Comparison of ENCODE assay signal across 22 cellular contexts in the genomic region with DNA sequence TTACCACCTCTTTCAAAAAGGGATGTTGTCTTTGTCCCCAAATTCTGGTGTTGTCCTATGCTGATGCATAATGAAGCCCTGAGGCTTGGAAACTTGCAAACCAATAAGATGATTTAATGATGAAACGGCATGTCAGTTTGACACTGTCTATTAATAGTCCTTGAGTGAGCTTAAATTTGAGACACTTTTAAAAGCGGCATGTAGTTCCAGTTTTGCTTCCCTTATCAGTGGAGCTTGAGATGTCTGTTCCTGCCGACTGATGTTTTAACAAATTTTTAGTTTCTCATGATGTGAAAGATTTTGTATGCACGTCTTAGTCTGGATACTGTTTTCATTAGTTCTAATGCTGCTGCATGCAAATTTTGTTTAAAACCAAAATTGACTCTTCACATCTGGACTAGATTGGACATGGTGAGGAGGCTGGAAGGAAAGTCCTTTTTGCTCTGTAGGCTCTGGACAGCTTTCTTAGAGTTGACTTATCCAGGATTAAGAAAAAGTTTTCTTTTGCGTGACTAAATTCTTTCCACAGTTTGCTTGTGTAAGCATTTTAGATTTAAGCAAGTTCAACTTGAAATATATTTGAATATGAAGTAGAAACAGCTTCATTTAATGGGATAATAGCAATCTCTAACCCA. TPM values are rescaled to one million over a fixed set of nuclear protein-coding genes. Genes with fewer than 3 reads are reported as not detected.
A peak's percentile ranks its signal among the peaks of the same experiment; 100 is the strongest.
DNase-seq lines count a peak whose midpoint lies in the region; ATAC-seq and TF ChIP-seq lines count a peak whose summit lies in the region.
"Had no signal": no experiment of that assay in that cellular context is flagged by ENCODE, and none has a peak within 500 bp of the region (broad histone marks: within the 10 kb centered on the region; RNA-seq: fewer than 3 reads in every experiment).

No MANE protein-coding gene starts in this region.

- H3K4me3 ChIP-seq in DOHH2 (ENCODE audit: low read length) (peak overlapping the region; percentile 46), mammary epithelial cell (replicated peaks in 1 of 3; ENCODE audit: insufficient read depth in 1 of 3, low read depth in 2 of 3, low read length in 3 of 3) (no peak overlapping the region)
- H3K4me3 ChIP-seq: coronary artery, vagina had no signal

- H3K36me3 Mint-ChIP-seq in T-helper 17 cell (ENCODE audit: low read depth): no peaks in the 10 kb centered on the region
- H3K36me3 Mint-ChIP-seq: natural killer cell had no signal

- peaks cover 27% of the 10 kb centered on the region for H3K36me3 ChIP-seq in DOHH2 (ENCODE audit: control insufficient read depth, low read length)
- H3K36me3 ChIP-seq in mammary epithelial cell (ENCODE audit: insufficient read depth, low read length): peaks cover 8% of the 10 kb centered on the region
- H3K36me3 ChIP-seq: vagina had no signal

- ATAC-seq in GM21526 (IDR thresholded peaks at IDR 0.05; ENCODE audit: low FRiP score, unreplicated experiment) (peak; percentile 49), HG03565 (IDR thresholded peaks at IDR 0.05; ENCODE audit: unreplicated experiment) (peak; percentile 43), T-helper 17 cell (no peak), HG02571 (IDR thresholded peaks at IDR 0.05; ENCODE audit: unreplicated experiment) (no peak), GM21447 (IDR thresholded peaks at IDR 0.05; ENCODE audit: unreplicated experiment) (no peak)
- ATAC-seq: natural killer cell had no signal

- no peaks in the 10 kb centered on the region for H3K4me1 Mint-ChIP-seq in T-helper 17 cell
- H3K4me1 Mint-ChIP-seq: mesothelial cell of epicardium, natural killer cell had no signal

- peak overlapping the region; percentile 49 for H3K27ac Mint-ChIP-seq in T-helper 17 cell
- H3K27ac Mint-ChIP-seq: mesothelial cell of epicardium, natural killer cell had no signal

- H3K9me2 ChIP-seq in DOHH2 (replicated peaks; ENCODE audit: control insufficient read depth, low read length): no peaks in the 10 kb centered on the region

- peak overlapping the region; percentile 56 for H3K4me2 ChIP-seq in DOHH2 (ENCODE audit: low read length)
- H3K4me2 ChIP-seq in mammary epithelial cell (ENCODE audit: insufficient read depth, low read depth, low read length): no peak overlapping the region
- H3K4me2 ChIP-seq: KMS-11 had no signal

- BruUV-seq in mammary epithelial cell (replicated peaks; lab: Mats Ljungman, UMichigan): no TSS peak

- H3K9ac ChIP-seq in mammary epithelial cell (ENCODE audit: insufficient read depth, low read length): no peak overlapping the region
- H3K9ac ChIP-seq: KMS-11 had no signal

- H3F3A ChIP-seq in DOHH2 (ENCODE audit: control insufficient read depth, insufficient read depth): peaks cover 8% of the 10 kb centered on the region

- CTCF ChIA-PET in mammary epithelial cell (lab: Charles Lee; ENCODE audit: low non-redundant PET): no interaction called here

- no peak overlapping the region for H2AFZ ChIP-seq in mammary epithelial cell (ENCODE audit: low read depth, low read length)

- intact Hi-C loops in mammary epithelial cell (cut with micrococcal nuclease): no loop called here

- in situ Hi-C loops in mammary epithelial cell (cut with MboI; ENCODE audit: low sequenced_read_pairs in 2 of 2): no loop called here

- H3K4me1 ChIP-seq in DOHH2 (ENCODE audit: control insufficient read depth, low read length) (peaks cover 23% of the 10 kb centered on the region), mammary epithelial cell (ENCODE audit: insufficient read depth, low read length) (no peaks in the 10 kb centered on the region)
- H3K4me1 ChIP-seq: vagina had no signal

- H3K9me3 ChIP-seq in DOHH2 (ENCODE audit: control insufficient read depth, insufficient read depth, low read length) (no peaks in the 10 kb centered on the region), T-helper 17 cell (ENCODE audit: control insufficient read depth, low read length, poor library complexity, severe bottlenecking) (no peaks in the 10 kb centered on the region), mammary epithelial cell (replicated peaks; ENCODE audit: insufficient read depth, low read length) (no peaks in the 10 kb centered on the region)
- H3K9me3 ChIP-seq: vagina had no signal

- peak overlapping the region; percentile 57 for H3K27ac ChIP-seq in DOHH2 (ENCODE audit: low read depth, low read length)
- H3K27ac ChIP-seq in mammary epithelial cell (ENCODE audit: insufficient read depth, low read depth, low read length): no peak overlapping the region
- H3K27ac ChIP-seq: coronary artery, KMS-11, vagina had no signal

- dilution Hi-C loops in mammary epithelial cell (cut with HindIII; ENCODE audit: low sequenced_read_pairs): no loop called here

- no peaks in the 10 kb centered on the region for H3K27me3 Mint-ChIP-seq in T-helper 17 cell

- H4K20me1 ChIP-seq in DOHH2 (ENCODE audit: control insufficient read depth, insufficient read depth, low read depth, low read length) (no peaks in the 10 kb centered on the region), mammary epithelial cell (ENCODE audit: insufficient read depth, low read length) (no peaks in the 10 kb centered on the region)

- H3K4me3 Mint-ChIP-seq in T-helper 17 cell: no peak overlapping the region
- H3K4me3 Mint-ChIP-seq: mesothelial cell of epicardium, natural killer cell had no signal

- TF ChIP-seq CTCF in DOHH2 (IDR thresholded peaks at IDR 0.05; ENCODE audit: low read depth, low read length, poor library complexity, severe bottlenecking): no peak
- no peak for TF ChIP-seq CTCF in mammary epithelial cell (conservative IDR thresholded peaks at IDR 0.05 in 1 of 2, IDR thresholded peaks at IDR 0.05 in 1 of 2; ENCODE audit: extremely low read depth in 1 of 2, insufficient read depth in 1 of 2, low read depth in 1 of 2, low read length in 2 of 2)

- H3K27me3 ChIP-seq in DOHH2 (ENCODE audit: control insufficient read depth, low read length) (no peaks in the 10 kb centered on the region), mammary epithelial cell (ENCODE audit: insufficient read depth, low read length) (no peaks in the 10 kb centered on the region)
- H3K27me3 ChIP-seq: vagina had no signal

- WGBS in mammary epithelial cell (ENCODE audit: low coverage, missing lambda C conversion rate): 92% methylated on average over 5 of the region's 5 CpGs

- no peak for DNase-seq in T-helper 17 cell
- DNase-seq in HPDE6-E6E7 (ENCODE audit: extremely low spot score): no peak
- no peak for DNase-seq in mammary epithelial cell
- DNase-seq: activated CD4-positive, alpha-beta T cell treated with anti-CD3 and anti-CD28 coated beads, Interleukin-2, amount 50 U/mL, for 4 hours; activated gamma-delta T cell treated with Interleukin-2 at 50 U/mL for 16 hours; C1 segment of cervical spinal cord; Calu3; EL; head of caudate nucleus; natural killer cell; NCI-H1105 treated with DMSO at 0.1 percent for 48 hours; NCI-H510A treated with DMSO at 0.1 percent for 48 hours; stimulated activated CD8-positive, alpha-beta memory T cell treated with anti-CD3 and anti-CD28 coated beads, Interleukin-4, amount 100 ng/mL, for 48 hours had no signal

- no peaks in the 10 kb centered on the region for H3K79me2 ChIP-seq in DOHH2 (ENCODE audit: control insufficient read depth, low read length)
- H3K79me2 ChIP-seq in mammary epithelial cell (ENCODE audit: insufficient read depth, low read length): no peaks in the 10 kb centered on the region

RNA-seq across cellular contexts. Expression of gene C1GALT1C1, which starts 11.7 kb away (rescaled TPM):
- total RNA-seq in T-helper 17 cell (1 to 10 TPM; 4.3 to 5.4 TPM), mammary epithelial cell (10 to 100 TPM; 10.4 to 17.0 TPM)
- 17.3 TPM for polyA plus RNA-seq in mammary epithelial cell
- 7.4 TPM for polyA minus RNA-seq in mammary epithelial cell

RNA-seq across cellular contexts. Expression of gene MCTS1, which starts 14.2 kb away (rescaled TPM):
- total RNA-seq in T-helper 17 cell (10 to 100 TPM; 16.2 to 19.6 TPM), mammary epithelial cell (10 to 100 TPM; 23.7 to 50.0 TPM)
- polyA plus RNA-seq in mammary epithelial cell: 45.7 TPM
- polyA minus RNA-seq in mammary epithelial cell: 3.3 TPM

RNA-seq across cellular contexts. Expression of gene CUL4B, which starts 57.4 kb away (rescaled TPM):
- 10 to 100 TPM; 32.4 to 33.9 TPM for total RNA-seq in T-helper 17 cell
- 10 to 100 TPM; 25.9 to 51.2 TPM for total RNA-seq in mammary epithelial cell
- polyA plus RNA-seq in mammary epithelial cell: 12.5 TPM
- 40.4 TPM for polyA minus RNA-seq in mammary epithelial cell

Comparison
In these comparisons a context has a peak if more than half of its experiments do, and no peak if none do; other contexts are left out.
1. ATAC-seq: peak in GM21526 (single experiment) and HG03565 (single experiment); none in T-helper 17 cell (single experiment), HG02571 (single experiment) and GM21447 (single experiment).